1 cellular context compared by ENCODE assay signal in the genomic region with DNA sequence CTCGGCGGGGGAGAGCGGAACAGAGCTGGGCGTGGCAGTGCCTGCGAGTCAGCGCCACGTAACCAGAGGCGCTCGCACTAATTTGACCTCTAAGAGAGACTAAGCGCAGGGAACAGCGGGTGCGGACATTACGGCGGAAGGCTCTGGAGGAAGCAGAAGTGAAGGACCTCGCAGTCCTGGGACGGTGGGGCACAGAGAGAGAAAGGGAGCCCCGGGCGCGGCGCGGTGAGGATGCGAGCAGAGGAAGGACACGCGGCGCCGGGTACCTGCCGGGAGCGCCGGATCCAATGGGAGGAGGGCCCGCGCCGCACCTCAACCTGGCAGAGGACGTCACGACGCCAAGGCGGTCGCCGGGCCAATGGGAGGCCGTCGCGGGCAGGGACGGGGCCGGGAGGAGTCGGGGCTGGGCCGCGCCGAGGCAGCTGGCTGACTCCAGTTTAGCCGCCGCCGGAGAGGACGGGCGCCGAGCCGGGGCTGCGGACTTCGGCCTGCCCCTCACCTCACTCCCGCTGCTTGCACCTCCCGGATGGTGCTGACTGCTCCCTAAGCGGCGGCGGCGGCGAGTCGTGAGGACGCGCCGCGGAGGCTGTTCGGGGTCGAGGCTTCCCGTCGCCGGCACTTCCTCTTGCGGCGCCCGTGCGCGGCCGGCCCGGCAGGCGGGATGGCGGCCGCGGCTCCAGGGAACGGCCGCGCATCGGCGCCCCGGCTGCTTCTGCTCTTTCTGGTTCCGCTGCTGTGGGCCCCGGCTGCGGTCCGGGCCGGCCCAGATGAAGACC.
TF ChIP-seq lines count a peak whose summit lies in the region.

A gene with protein sequence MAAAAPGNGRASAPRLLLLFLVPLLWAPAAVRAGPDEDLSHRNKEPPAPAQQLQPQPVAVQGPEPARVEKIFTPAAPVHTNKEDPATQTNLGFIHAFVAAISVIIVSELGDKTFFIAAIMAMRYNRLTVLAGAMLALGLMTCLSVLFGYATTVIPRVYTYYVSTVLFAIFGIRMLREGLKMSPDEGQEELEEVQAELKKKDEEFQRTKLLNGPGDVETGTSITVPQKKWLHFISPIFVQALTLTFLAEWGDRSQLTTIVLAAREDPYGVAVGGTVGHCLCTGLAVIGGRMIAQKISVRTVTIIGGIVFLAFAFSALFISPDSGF (plus strand): TSS at position 429 of the 776 bp plus-strand sequence. CDS start 233 bp downstream, at position 662.

TF ChIP-seq in HepG2, 621 proteins besides CTCF, POLR2A, EP300 and RAD21 (continued from another document and continues in another):
- peak; percentile 87 for TF ChIP-seq SRY (CRISPR knock-in tag; IDR thresholded peaks at IDR 0.05)
- no peak for TF ChIP-seq ZNF605 (CRISPR knock-in tag; IDR thresholded peaks at IDR 0.05)
- TF ChIP-seq, protein P1, sequence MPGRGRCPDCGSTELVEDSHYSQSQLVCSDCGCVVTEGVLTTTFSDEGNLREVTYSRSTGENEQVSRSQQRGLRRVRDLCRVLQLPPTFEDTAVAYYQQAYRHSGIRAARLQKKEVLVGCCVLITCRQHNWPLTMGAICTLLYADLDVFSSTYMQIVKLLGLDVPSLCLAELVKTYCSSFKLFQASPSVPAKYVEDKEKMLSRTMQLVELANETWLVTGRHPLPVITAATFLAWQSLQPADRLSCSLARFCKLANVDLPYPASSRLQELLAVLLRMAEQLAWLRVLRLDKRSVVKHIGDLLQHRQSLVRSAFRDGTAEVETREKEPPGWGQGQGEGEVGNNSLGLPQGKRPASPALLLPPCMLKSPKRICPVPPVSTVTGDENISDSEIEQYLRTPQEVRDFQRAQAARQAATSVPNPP (CRISPR knock-in tag; IDR thresholded peaks at IDR 0.05) = no peak
- no peak for TF ChIP-seq ZNF230 (CRISPR knock-in tag; IDR thresholded peaks at IDR 0.05)
- no peak for TF ChIP-seq ZNF143 (CRISPR knock-in tag; IDR thresholded peaks at IDR 0.05)
- TF ChIP-seq ZNF766 (CRISPR knock-in tag; IDR thresholded peaks at IDR 0.05; ENCODE audit: borderline replicate concordance) = 0 out of 2 replicates have a peak, but pooled peaks have one; percentile 83
- peak; percentile 34; the same call in 1 of the 2 replicates for TF ChIP-seq MEF2D (CRISPR knock-in tag; IDR thresholded peaks at IDR 0.05)
- peak; percentile 57; the same call in 1 of the 2 replicates for TF ChIP-seq RXRB (CRISPR knock-in tag; IDR thresholded peaks at IDR 0.05; ENCODE audit: borderline replicate concordance)
- no peak for TF ChIP-seq ZMYM2 (CRISPR knock-in tag; IDR thresholded peaks at IDR 0.05)
- TF ChIP-seq NR2F6 (IDR thresholded peaks at IDR 0.05) = no peak
- TF ChIP-seq NR2F6 (CRISPR knock-in tag; IDR thresholded peaks at IDR 0.05) = peak; percentile 10; the same call in 1 of the 2 replicates
- TF ChIP-seq ZSCAN29 (CRISPR knock-in tag; conservative IDR thresholded peaks at IDR 0.05) = 0 out of 2 replicates have a peak, but pooled peaks have one; percentile 38
- TF ChIP-seq, protein P2, sequence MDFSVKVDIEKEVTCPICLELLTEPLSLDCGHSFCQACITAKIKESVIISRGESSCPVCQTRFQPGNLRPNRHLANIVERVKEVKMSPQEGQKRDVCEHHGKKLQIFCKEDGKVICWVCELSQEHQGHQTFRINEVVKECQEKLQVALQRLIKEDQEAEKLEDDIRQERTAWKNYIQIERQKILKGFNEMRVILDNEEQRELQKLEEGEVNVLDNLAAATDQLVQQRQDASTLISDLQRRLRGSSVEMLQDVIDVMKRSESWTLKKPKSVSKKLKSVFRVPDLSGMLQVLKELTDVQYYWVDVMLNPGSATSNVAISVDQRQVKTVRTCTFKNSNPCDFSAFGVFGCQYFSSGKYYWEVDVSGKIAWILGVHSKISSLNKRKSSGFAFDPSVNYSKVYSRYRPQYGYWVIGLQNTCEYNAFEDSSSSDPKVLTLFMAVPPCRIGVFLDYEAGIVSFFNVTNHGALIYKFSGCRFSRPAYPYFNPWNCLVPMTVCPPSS (IDR thresholded peaks at IDR 0.05) = no peak
- 0 out of 2 replicates have a peak, but pooled peaks have one; percentile 38 for TF ChIP-seq ZNF30 (CRISPR knock-in tag; IDR thresholded peaks at IDR 0.05)
- TF ChIP-seq ZNF777 (CRISPR knock-in tag; IDR thresholded peaks at IDR 0.05) = peak; percentile 39; the same call in 1 of the 2 replicates
- TF ChIP-seq, protein P3, sequence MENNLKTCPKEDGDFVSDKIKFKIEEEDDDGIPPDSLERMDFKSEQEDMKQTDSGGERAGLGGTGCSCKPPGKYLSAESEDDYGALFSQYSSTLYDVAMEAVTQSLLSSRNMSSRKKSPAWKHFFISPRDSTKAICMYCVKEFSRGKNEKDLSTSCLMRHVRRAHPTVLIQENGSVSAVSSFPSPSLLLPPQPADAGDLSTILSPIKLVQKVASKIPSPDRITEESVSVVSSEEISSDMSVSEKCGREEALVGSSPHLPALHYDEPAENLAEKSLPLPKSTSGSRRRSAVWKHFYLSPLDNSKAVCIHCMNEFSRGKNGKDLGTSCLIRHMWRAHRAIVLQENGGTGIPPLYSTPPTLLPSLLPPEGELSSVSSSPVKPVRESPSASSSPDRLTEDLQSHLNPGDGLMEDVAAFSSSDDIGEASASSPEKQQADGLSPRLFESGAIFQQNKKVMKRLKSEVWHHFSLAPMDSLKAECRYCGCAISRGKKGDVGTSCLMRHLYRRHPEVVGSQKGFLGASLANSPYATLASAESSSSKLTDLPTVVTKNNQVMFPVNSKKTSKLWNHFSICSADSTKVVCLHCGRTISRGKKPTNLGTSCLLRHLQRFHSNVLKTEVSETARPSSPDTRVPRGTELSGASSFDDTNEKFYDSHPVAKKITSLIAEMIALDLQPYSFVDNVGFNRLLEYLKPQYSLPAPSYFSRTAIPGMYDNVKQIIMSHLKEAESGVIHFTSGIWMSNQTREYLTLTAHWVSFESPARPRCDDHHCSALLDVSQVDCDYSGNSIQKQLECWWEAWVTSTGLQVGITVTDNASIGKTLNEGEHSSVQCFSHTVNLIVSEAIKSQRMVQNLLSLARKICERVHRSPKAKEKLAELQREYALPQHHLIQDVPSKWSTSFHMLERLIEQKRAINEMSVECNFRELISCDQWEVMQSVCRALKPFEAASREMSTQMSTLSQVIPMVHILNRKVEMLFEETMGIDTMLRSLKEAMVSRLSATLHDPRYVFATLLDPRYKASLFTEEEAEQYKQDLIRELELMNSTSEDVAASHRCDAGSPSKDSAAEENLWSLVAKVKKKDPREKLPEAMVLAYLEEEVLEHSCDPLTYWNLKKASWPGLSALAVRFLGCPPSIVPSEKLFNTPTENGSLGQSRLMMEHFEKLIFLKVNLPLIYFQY (CRISPR knock-in tag; IDR thresholded peaks at IDR 0.05; ENCODE audit: borderline replicate concordance) = peak; percentile 47; the same call in 1 of the 2 replicates
- TF ChIP-seq ZNF724P (CRISPR knock-in tag; IDR thresholded peaks at IDR 0.05; ENCODE audit: borderline replicate concordance) = peak; percentile 81; the same call in 1 of the 2 replicates
- TF ChIP-seq TARDBP (CRISPR knock-in tag; IDR thresholded peaks at IDR 0.05) = 0 out of 2 replicates have a peak, but pooled peaks have one; percentile 38
- TF ChIP-seq ZFAT (CRISPR knock-in tag; conservative IDR thresholded peaks at IDR 0.05) = peak; percentile 54; the same call in 1 of the 2 replicates
- TF ChIP-seq ZBTB42 (CRISPR knock-in tag; IDR thresholded peaks at IDR 0.05) = 0 out of 2 replicates have a peak, but pooled peaks have one; percentile 13
- peak; percentile 19; the same call in 1 of the 2 replicates for TF ChIP-seq SOX5 (CRISPR knock-in tag; IDR thresholded peaks at IDR 0.05; ENCODE audit: borderline replicate concordance)
- TF ChIP-seq ZKSCAN5 (CRISPR knock-in tag; IDR thresholded peaks at IDR 0.05) = 0 out of 2 replicates have a peak, but pooled peaks have one; percentile 10
- TF ChIP-seq CBFB (CRISPR knock-in tag; IDR thresholded peaks at IDR 0.05) = 0 out of 2 replicates have a peak, but pooled peaks have one; percentile 27
- peak; percentile 34 for TF ChIP-seq XRCC5 (optimal IDR thresholded peaks at IDR 0.05; ENCODE audit: low read length)
- 0 out of 2 replicates have a peak, but pooled peaks have one; percentile 21 for TF ChIP-seq ZNF615 (CRISPR knock-in tag; IDR thresholded peaks at IDR 0.05; ENCODE audit: borderline replicate concordance)
- peak; percentile 92 for TF ChIP-seq ZEB1 (IDR thresholded peaks at IDR 0.05; ENCODE audit: insufficient replicate concordance, low read depth)
- 0 out of 2 replicates have a peak, but pooled peaks have one; percentile 35 for TF ChIP-seq ZNF879 (CRISPR knock-in tag; IDR thresholded peaks at IDR 0.05)
- TF ChIP-seq ZNF672 (CRISPR knock-in tag; IDR thresholded peaks at IDR 0.05) = no peak
- TF ChIP-seq KLF12 (CRISPR knock-in tag; IDR thresholded peaks at IDR 0.05; ENCODE audit: borderline replicate concordance) = peak; percentile 82; the same call in 1 of the 2 replicates
- TF ChIP-seq, protein P4, sequence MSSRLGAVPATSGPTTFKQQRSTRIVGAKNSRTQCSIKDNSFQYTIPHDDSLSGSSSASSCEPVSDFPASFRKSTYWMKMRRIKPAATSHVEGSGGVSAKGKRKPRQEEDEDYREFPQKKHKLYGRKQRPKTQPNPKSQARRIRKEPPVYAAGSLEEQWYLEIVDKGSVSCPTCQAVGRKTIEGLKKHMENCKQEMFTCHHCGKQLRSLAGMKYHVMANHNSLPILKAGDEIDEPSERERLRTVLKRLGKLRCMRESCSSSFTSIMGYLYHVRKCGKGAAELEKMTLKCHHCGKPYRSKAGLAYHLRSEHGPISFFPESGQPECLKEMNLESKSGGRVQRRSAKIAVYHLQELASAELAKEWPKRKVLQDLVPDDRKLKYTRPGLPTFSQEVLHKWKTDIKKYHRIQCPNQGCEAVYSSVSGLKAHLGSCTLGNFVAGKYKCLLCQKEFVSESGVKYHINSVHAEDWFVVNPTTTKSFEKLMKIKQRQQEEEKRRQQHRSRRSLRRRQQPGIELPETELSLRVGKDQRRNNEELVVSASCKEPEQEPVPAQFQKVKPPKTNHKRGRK (CRISPR knock-in tag; IDR thresholded peaks at IDR 0.05) = peak; percentile 56; the same call in 1 of the 2 replicates
- TF ChIP-seq, protein P5, sequence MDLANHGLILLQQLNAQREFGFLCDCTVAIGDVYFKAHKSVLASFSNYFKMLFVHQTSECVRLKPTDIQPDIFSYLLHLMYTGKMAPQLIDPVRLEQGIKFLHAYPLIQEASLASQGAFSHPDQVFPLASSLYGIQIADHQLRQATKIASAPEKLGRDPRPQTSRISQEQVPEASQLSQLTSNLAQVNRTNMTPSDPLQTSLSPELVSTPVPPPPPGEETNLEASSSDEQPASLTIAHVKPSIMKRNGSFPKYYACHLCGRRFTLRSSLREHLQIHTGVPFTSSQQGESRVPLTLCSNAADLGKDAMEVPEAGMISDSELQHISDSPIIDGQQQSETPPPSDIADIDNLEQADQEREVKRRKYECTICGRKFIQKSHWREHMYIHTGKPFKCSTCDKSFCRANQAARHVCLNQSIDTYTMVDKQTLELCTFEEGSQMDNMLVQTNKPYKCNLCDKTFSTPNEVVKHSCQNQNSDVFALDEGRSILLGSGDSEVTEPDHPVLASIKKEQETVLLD (CRISPR knock-in tag; IDR thresholded peaks at IDR 0.05; ENCODE audit: low read depth) = no peak; the same call in 1 of the 2 replicates
- peak; percentile 50; the same call in 1 of the 2 replicates for TF ChIP-seq ZNF558 (CRISPR knock-in tag; IDR thresholded peaks at IDR 0.05; ENCODE audit: borderline replicate concordance)
- TF ChIP-seq HDAC2 (CRISPR knock-in tag; IDR thresholded peaks at IDR 0.05) = peak; percentile 32; the same call in 1 of the 2 replicates
- TF ChIP-seq, protein P6, sequence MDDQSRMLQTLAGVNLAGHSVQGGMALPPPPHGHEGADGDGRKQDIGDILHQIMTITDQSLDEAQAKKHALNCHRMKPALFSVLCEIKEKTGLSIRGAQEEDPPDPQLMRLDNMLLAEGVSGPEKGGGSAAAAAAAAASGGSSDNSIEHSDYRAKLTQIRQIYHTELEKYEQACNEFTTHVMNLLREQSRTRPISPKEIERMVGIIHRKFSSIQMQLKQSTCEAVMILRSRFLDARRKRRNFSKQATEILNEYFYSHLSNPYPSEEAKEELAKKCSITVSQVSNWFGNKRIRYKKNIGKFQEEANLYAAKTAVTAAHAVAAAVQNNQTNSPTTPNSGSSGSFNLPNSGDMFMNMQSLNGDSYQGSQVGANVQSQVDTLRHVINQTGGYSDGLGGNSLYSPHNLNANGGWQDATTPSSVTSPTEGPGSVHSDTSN (CRISPR knock-in tag; IDR thresholded peaks at IDR 0.05; ENCODE audit: borderline replicate concordance) = no peak
- TF ChIP-seq ZNF501 (CRISPR knock-in tag; IDR thresholded peaks at IDR 0.05) = peak; percentile 60
- peak; percentile 68 for TF ChIP-seq YEATS4 (CRISPR knock-in tag; IDR thresholded peaks at IDR 0.05; ENCODE audit: borderline replicate concordance)
- TF ChIP-seq ZNF235 (CRISPR knock-in tag; IDR thresholded peaks at IDR 0.05; ENCODE audit: borderline replicate concordance) = peak; percentile 90; the same call in 1 of the 2 replicates
- TF ChIP-seq ZNF468 (CRISPR knock-in tag; IDR thresholded peaks at IDR 0.05) = no peak
- TF ChIP-seq, protein P7, sequence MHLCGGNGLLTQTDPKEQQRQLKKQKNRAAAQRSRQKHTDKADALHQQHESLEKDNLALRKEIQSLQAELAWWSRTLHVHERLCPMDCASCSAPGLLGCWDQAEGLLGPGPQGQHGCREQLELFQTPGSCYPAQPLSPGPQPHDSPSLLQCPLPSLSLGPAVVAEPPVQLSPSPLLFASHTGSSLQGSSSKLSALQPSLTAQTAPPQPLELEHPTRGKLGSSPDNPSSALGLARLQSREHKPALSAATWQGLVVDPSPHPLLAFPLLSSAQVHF (CRISPR knock-in tag; IDR thresholded peaks at IDR 0.05) = no peak
- TF ChIP-seq, protein P8, sequence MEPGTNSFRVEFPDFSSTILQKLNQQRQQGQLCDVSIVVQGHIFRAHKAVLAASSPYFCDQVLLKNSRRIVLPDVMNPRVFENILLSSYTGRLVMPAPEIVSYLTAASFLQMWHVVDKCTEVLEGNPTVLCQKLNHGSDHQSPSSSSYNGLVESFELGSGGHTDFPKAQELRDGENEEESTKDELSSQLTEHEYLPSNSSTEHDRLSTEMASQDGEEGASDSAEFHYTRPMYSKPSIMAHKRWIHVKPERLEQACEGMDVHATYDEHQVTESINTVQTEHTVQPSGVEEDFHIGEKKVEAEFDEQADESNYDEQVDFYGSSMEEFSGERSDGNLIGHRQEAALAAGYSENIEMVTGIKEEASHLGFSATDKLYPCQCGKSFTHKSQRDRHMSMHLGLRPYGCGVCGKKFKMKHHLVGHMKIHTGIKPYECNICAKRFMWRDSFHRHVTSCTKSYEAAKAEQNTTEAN (CRISPR knock-in tag; conservative IDR thresholded peaks at IDR 0.05) = no peak; the same call in none of the 2 replicates
- TF ChIP-seq ZMAT3 (CRISPR knock-in tag; conservative IDR thresholded peaks at IDR 0.05) = 0 out of 2 replicates have a peak, but pooled peaks have one; percentile 28
- peak; percentile 59; the same call in 1 of the 2 replicates for TF ChIP-seq ZNF790 (CRISPR knock-in tag; IDR thresholded peaks at IDR 0.05; ENCODE audit: borderline replicate concordance)
- TF ChIP-seq HOXA3 (CRISPR knock-in tag; IDR thresholded peaks at IDR 0.05) = peak; percentile 93
- TF ChIP-seq, protein P9, sequence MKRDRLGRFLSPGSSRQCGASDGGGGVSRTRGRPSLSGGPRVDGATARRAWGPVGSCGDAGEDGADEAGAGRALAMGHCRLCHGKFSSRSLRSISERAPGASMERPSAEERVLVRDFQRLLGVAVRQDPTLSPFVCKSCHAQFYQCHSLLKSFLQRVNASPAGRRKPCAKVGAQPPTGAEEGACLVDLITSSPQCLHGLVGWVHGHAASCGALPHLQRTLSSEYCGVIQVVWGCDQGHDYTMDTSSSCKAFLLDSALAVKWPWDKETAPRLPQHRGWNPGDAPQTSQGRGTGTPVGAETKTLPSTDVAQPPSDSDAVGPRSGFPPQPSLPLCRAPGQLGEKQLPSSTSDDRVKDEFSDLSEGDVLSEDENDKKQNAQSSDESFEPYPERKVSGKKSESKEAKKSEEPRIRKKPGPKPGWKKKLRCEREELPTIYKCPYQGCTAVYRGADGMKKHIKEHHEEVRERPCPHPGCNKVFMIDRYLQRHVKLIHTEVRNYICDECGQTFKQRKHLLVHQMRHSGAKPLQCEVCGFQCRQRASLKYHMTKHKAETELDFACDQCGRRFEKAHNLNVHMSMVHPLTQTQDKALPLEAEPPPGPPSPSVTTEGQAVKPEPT (CRISPR knock-in tag; IDR thresholded peaks at IDR 0.05; ENCODE audit: low read depth) = 0 out of 2 replicates have a peak, but pooled peaks have one; percentile 45
